ENCODE assay signal across 9 cellular contexts in genomic region chr19:38848299-38849146, GRCh38. TPM values are rescaled to one million over a fixed set of nuclear protein-coding genes. Genes with fewer than 3 reads are reported as not detected.
A peak's percentile ranks its signal among the peaks of the same experiment; 100 is the strongest.
DNase-seq lines count a peak whose midpoint lies in the region; ATAC-seq and TF ChIP-seq lines count a peak whose summit lies in the region.
"Had no signal": no experiment of that assay in that cellular context is flagged by ENCODE, and none has a peak within 500 bp of the region (broad histone marks: within the 10 kb centered on the region; RNA-seq: fewer than 3 reads in every experiment).

No MANE protein-coding gene starts in this region.

- H3K9me3 ChIP-seq in SU-DHL-6 (ENCODE audit: insufficient read depth, low read length): no peaks in the 10 kb centered on the region

- ATAC-seq in GM19023 (IDR thresholded peaks at IDR 0.05; ENCODE audit: unreplicated experiment) (no peak), GM21737 (IDR thresholded peaks at IDR 0.05; ENCODE audit: unreplicated experiment) (no peak), GM19035 (IDR thresholded peaks at IDR 0.05; ENCODE audit: unreplicated experiment) (no peak)

- H3K4me3 ChIP-seq in GM12875 (ENCODE audit: low read depth, low read length) (peak overlapping the region; percentile 75), SU-DHL-6 (ENCODE audit: insufficient read depth, low read length, poor library complexity, severe bottlenecking) (peak overlapping the region; percentile 78), fibroblast of the aortic adventitia (ENCODE audit: low read depth, low read length) (peak overlapping the region; percentile 71), rectal smooth muscle tissue (ENCODE audit: low read length) (peak overlapping the region; percentile 58)

- TF ChIP-seq CTCF in GM12875 (IDR thresholded peaks at IDR 0.05; ENCODE audit: borderline replicate concordance, insufficient read depth, low read depth, low read length) (no peak), SU-DHL-6 (IDR thresholded peaks at IDR 0.05; ENCODE audit: insufficient read depth, low read length, poor library complexity, severe bottlenecking) (no peak), fibroblast of the aortic adventitia (IDR thresholded peaks at IDR 0.05; ENCODE audit: insufficient read depth, low read length) (no peak)

- peaks cover 46% of the 10 kb centered on the region for H3K36me3 ChIP-seq in SU-DHL-6 (ENCODE audit: low read length)
- peaks cover 41% of the 10 kb centered on the region for H3K36me3 ChIP-seq in rectal smooth muscle tissue (ENCODE audit: control insufficient read depth, insufficient read depth, low read length)

- H3F3A ChIP-seq in SU-DHL-6 (ENCODE audit: insufficient read depth): peaks cover 24% of the 10 kb centered on the region

- peaks cover 14% of the 10 kb centered on the region for H3K4me1 ChIP-seq in rectal smooth muscle tissue (ENCODE audit: control insufficient read depth, insufficient read depth, low read length)

- H3K79me2 ChIP-seq in SU-DHL-6 (ENCODE audit: insufficient read depth, low read length): peaks cover 63% of the 10 kb centered on the region

- H3K9ac ChIP-seq in SU-DHL-6 (ENCODE audit: low read length) (peak overlapping the region; percentile 98), rectal smooth muscle tissue (ENCODE audit: low read length) (peak overlapping the region; percentile 25)

- peaks cover 44% of the 10 kb centered on the region for H4K20me1 ChIP-seq in SU-DHL-6 (ENCODE audit: low read depth, low read length)

- no peak for DNase-seq in fibroblast of the aortic adventitia (ENCODE audit: low read depth)
- no peak for DNase-seq in NK-92 (lab: John Stamatoyannopoulos, UW; ENCODE audit: unreplicated experiment)

- no peaks in the 10 kb centered on the region for H3K27me3 ChIP-seq in SU-DHL-6 (ENCODE audit: low read length)
- H3K27me3 ChIP-seq in rectal smooth muscle tissue (ENCODE audit: control insufficient read depth, insufficient read depth, low read length): no peaks in the 10 kb centered on the region

- H3K27ac ChIP-seq in SU-DHL-6 (ENCODE audit: low read depth, low read length) (peak overlapping the region; percentile 92), rectal smooth muscle tissue (ENCODE audit: low read depth, low read length) (peak overlapping the region; percentile 44)

- H3K9me2 ChIP-seq in SU-DHL-6 (replicated peaks; ENCODE audit: insufficient read depth, low read length): no peaks in the 10 kb centered on the region

- no peak overlapping the region for H2AFZ ChIP-seq in SU-DHL-6 (ENCODE audit: low read depth, low read length, severe bottlenecking)

- H3K4me2 ChIP-seq in SU-DHL-6 (ENCODE audit: low read depth, low read length, poor library complexity, severe bottlenecking): peak overlapping the region; percentile 73

RNA-seq across cellular contexts. Expression of gene HNRNPL, which starts 1.3 kb away (rescaled TPM):
- total RNA-seq in fibroblast of the aortic adventitia (ENCODE audit: low replicate concordance): 122 and 254 TPM in 2 replicates

RNA-seq across cellular contexts. Expression of gene ECH1, which starts 16.9 kb away (rescaled TPM):
- total RNA-seq in fibroblast of the aortic adventitia (ENCODE audit: low replicate concordance): 22.0 and 27.1 TPM in 2 replicates

RNA-seq across cellular contexts. Expression of gene RINL, which starts 29.6 kb away (rescaled TPM):
- 0.81 and 1.3 TPM in 2 replicates for total RNA-seq in fibroblast of the aortic adventitia (ENCODE audit: low replicate concordance)

RNA-seq across cellular contexts. Expression of gene LGALS4, which starts 35.8 kb away (rescaled TPM):
- 0.82 TPM in 1 of 2 replicates, not detected in the other for total RNA-seq in fibroblast of the aortic adventitia (ENCODE audit: low replicate concordance)
- total RNA-seq: NCI-H460 had no signal

RNA-seq across cellular contexts. Expression of gene SIRT2, which starts 50.9 kb away (rescaled TPM):
- 44.9 and 53.8 TPM in 2 replicates for total RNA-seq in fibroblast of the aortic adventitia (ENCODE audit: low replicate concordance)
